ENCODE assay signal across 19 cellular contexts in the genomic region with DNA sequence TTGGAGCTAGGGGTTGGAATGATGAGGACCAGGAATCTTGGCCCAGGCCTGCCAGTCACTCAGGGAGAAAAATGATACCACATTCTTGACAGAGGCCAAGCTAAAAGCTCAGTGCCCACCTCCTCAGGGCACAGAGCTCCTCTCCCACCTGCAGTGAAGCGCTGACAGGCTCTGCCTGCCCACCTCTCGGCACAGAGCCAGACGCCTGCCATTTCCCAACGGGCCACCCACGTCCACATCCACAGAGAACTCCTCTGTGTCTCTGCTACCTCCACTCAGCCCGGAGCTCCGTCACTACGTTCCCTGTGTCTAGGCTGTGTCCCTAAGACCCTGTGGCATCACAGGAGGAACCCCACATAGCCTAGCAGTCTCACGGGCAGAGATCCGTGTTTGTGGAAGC.
"Had no signal": no experiment of that assay in that cellular context is flagged by ENCODE, and none has a peak within 500 bp of the region (broad histone marks: within the 10 kb centered on the region; RNA-seq: fewer than 3 reads in every experiment).

No MANE protein-coding gene starts in this region.

- H3K27ac ChIP-seq: coronary artery, heart right ventricle, parathyroid adenoma, sigmoid colon, thoracic aorta, upper lobe of right lung had no signal

- H3K4me1 ChIP-seq: parathyroid adenoma had no signal

- H3K4me3 Mint-ChIP-seq: activated CD4-positive, alpha-beta memory T cell treated with anti-CD3 and anti-CD28 coated beads, Interleukin-2, amount 10 ng/mL, durations not matched to agents 7 days and 5 days; activated naive CD4-positive, alpha-beta T cell treated with anti-CD3 and anti-CD28 coated beads, Interleukin-2, amount 50 U/mL, for 24 hours; activated T-cell treated with anti-CD3 and anti-CD28 coated beads, Interleukin-2, amount 50 U/mL, for 4 hours; nephron; stimulated activated memory B cell treated with anti-CD40 and anti-IgM and Interleukin-4, amounts not matched to agents 10 μg/mL and 1 μg/mL and 100 μg/mL, for 72 hours; T-cell had no signal

- H3K36me3 Mint-ChIP-seq: activated naive CD4-positive, alpha-beta T cell treated with anti-CD3 and anti-CD28 coated beads, Interleukin-2, amount 50 U/mL, for 24 hours had no signal

- H3K27ac Mint-ChIP-seq: activated CD4-positive, alpha-beta memory T cell treated with anti-CD3 and anti-CD28 coated beads, Interleukin-2, amount 10 ng/mL, durations not matched to agents 7 days and 5 days; stimulated activated memory B cell treated with anti-CD40 and anti-IgM and Interleukin-4, amounts not matched to agents 10 μg/mL and 1 μg/mL and 100 μg/mL, for 72 hours; T-cell had no signal

- DNase-seq: activated CD4-positive, alpha-beta memory T cell treated with anti-CD3 and anti-CD28 coated beads, Interleukin-2, amount 10 ng/mL, durations not matched to agents 7 days and 5 days; activated CD4-positive, alpha-beta T cell treated with anti-CD3 and anti-CD28 coated beads for 48 hours; activated CD4-positive, CD25-positive, alpha-beta regulatory T cell; activated CD8-positive, alpha-beta memory T cell treated with anti-CD3 and anti-CD28 coated beads, Interleukin-2, amount 50 U/mL, for 4 hours; activated effector memory CD4-positive, alpha-beta T cell treated with anti-CD3 and anti-CD28 coated beads, Interleukin-2, amount 50 U/mL, for 16 hours; activated T-cell treated with anti-CD3 and anti-CD28 coated beads, Interleukin-2, amount 50 U/mL, for 4 hours; amniotic stem cell; heart right ventricle; sigmoid colon; stimulated activated CD4-positive, alpha-beta T cell treated with anti-CD3 and anti-CD28 coated beads, Interleukin-4, amount 100 ng/mL, for 24 hours; T-cell; T-helper 9 cell; upper lobe of right lung had no signal

- H3K79me2 ChIP-seq: parathyroid adenoma had no signal

- H3K27me3 ChIP-seq: heart right ventricle, sigmoid colon, upper lobe of right lung had no signal

- H3K9me3 ChIP-seq: heart right ventricle, sigmoid colon, thoracic aorta, upper lobe of right lung had no signal

- H3K9ac ChIP-seq: parathyroid adenoma had no signal

- H3K9me3 Mint-ChIP-seq: activated CD4-positive, alpha-beta memory T cell treated with anti-CD3 and anti-CD28 coated beads, Interleukin-2, amount 10 ng/mL, durations not matched to agents 7 days and 5 days; activated naive CD4-positive, alpha-beta T cell treated with anti-CD3 and anti-CD28 coated beads, Interleukin-2, amount 50 U/mL, for 24 hours; activated T-cell treated with anti-CD3 and anti-CD28 coated beads, Interleukin-2, amount 50 U/mL, for 4 hours; nephron; stimulated activated memory B cell treated with anti-CD40 and anti-IgM and Interleukin-4, amounts not matched to agents 10 μg/mL and 1 μg/mL and 100 μg/mL, for 72 hours; T-cell had no signal

- H3K36me3 ChIP-seq: upper lobe of right lung had no signal

- H2AFZ ChIP-seq: parathyroid adenoma had no signal

- H3K4me1 Mint-ChIP-seq: stimulated activated memory B cell treated with anti-CD40 and anti-IgM and Interleukin-4, amounts not matched to agents 10 μg/mL and 1 μg/mL and 100 μg/mL, for 72 hours had no signal

- H3K4me3 ChIP-seq: coronary artery, heart right ventricle, sigmoid colon, thoracic aorta, upper lobe of right lung had no signal

- H3K27me3 Mint-ChIP-seq: activated CD4-positive, alpha-beta memory T cell treated with anti-CD3 and anti-CD28 coated beads, Interleukin-2, amount 10 ng/mL, durations not matched to agents 7 days and 5 days; activated naive CD4-positive, alpha-beta T cell treated with anti-CD3 and anti-CD28 coated beads, Interleukin-2, amount 50 U/mL, for 24 hours; stimulated activated memory B cell treated with anti-CD40 and anti-IgM and Interleukin-4, amounts not matched to agents 10 μg/mL and 1 μg/mL and 100 μg/mL, for 72 hours; T-cell had no signal
